Comparison of ENCODE assay signal across 8 cellular contexts in genomic region chr22:45504703-45505341, GRCh38. TPM values are rescaled to one million over a fixed set of nuclear protein-coding genes. Genes with fewer than 3 reads are reported as not detected.
DNase-seq lines count a peak whose midpoint lies in the region; ATAC-seq and TF ChIP-seq lines count a peak whose summit lies in the region.

No MANE protein-coding gene starts in this region.

- 2% methylated on average over 7 of the region's 18 CpGs; no CpG with 5 or more reads in 1 of the 2 experiments for WGBS in IMR-90 (ENCODE audit: extremely low coverage in 2 of 2, insufficient read length in 1 of 2), 2 experiments

- H4K91ac ChIP-seq in IMR-90 (ENCODE audit: insufficient read depth, low read depth, low read length), result peak overlapping the region; percentile 87

- peak overlapping the region; percentile 88 for H2AK5ac ChIP-seq in IMR-90 (ENCODE audit: low read depth, low read length)

- H4K8ac ChIP-seq in IMR-90 (ENCODE audit: low read depth in 2 of 2, low read length in 2 of 2), result peak overlapping the region; percentile 44 to 96

- peak overlapping the region; percentile 84 for H3K4me2 ChIP-seq in IMR-90 (ENCODE audit: low read depth, low read length)

- H3K56ac ChIP-seq in IMR-90 (ENCODE audit: extremely low read depth, insufficient read depth, low read length), result peak overlapping the region; percentile 82

- no TSS peak for BruUV-seq in IMR-90 (replicated peaks; lab: Mats Ljungman, UMichigan)

- peak overlapping the region; percentile 60; the same call in 2 of the 3 replicates for H2BK15ac ChIP-seq in IMR-90 (ENCODE audit: low read depth, low read length)

- peak; percentile 37 for DNase-seq in IMR-90
- no peak for DNase-seq in breast epithelium (ENCODE audit: low spot score in 2 of 2)
- no peak for DNase-seq in iPS-NIHi11 (ENCODE audit: low spot score)
- no peak for DNase-seq in DMS114 treated with DMSO at 0.1 percent for 48 hours (lab: John Stamatoyannopoulos, UW; ENCODE audit: unreplicated experiment)

- H2AFZ ChIP-seq in IMR-90 (replicated peaks; ENCODE audit: low read length, poor library complexity), result peak overlapping the region; percentile 82

- H3K9ac ChIP-seq in IMR-90 (ENCODE audit: low read depth, low read length) (peak overlapping the region; percentile 88), iPS-20b (ENCODE audit: low read depth, low read length) (peak overlapping the region; percentile 93), subcutaneous abdominal adipose tissue (ENCODE audit: low read length in 5 of 5) (peak overlapping the region in 1 of 5 donors; percentile 52)

- TF ChIP-seq CTCF in IMR-90 (conservative IDR thresholded peaks at IDR 0.05; ENCODE audit: low read depth, low read length) (no peak), breast epithelium (IDR thresholded peaks at IDR 0.05) (no peak)

- TF ChIP-seq POLR2A in IMR-90 (IDR thresholded peaks at IDR 0.05; ENCODE audit: low read depth, low read length), result no peak
- no peak for TF ChIP-seq POLR2A in breast epithelium (IDR thresholded peaks at IDR 0.05)

- H4K5ac ChIP-seq in IMR-90 (ENCODE audit: low read depth, low read length), result peak overlapping the region; percentile 58

- H3K9me3 ChIP-seq in IMR-90 (ENCODE audit: control insufficient read depth, insufficient read depth, low read length) (no peaks in the 10 kb centered on the region), breast epithelium (no peaks in the 10 kb centered on the region), iPS-20b (ENCODE audit: insufficient read depth, low read depth, low read length) (no peaks in the 10 kb centered on the region), subcutaneous abdominal adipose tissue (ENCODE audit: control insufficient read depth in 5 of 5, low read length in 5 of 5) (no peaks in the 10 kb centered on the region)

- in situ Hi-C loops in IMR-90 (cut with MboI; ENCODE audit: low sequenced_read_pairs), result loop anchor here (5.0 kb wide), 1 partner anchor 53 kb away; no protein-coding TSS in a partner anchor

- TF ChIP-seq RAD21 in IMR-90 (IDR thresholded peaks at IDR 0.05; ENCODE audit: low read length), result 0 out of 2 replicates have a peak, but pooled peaks have one; percentile 7

- H4K20me1 ChIP-seq in IMR-90 (ENCODE audit: insufficient read depth, low read length), result peaks cover 30% of the 10 kb centered on the region; the same call in 1 of the 2 replicates

- peak overlapping the region; percentile 95 for H3K14ac ChIP-seq in IMR-90 (replicated peaks; ENCODE audit: low read depth, low read length)

- dilution Hi-C loops in IMR-90 (cut with HindIII; ENCODE audit: low sequenced_read_pairs, unreplicated experiment), result no loop called here

- H3K27ac ChIP-seq in IMR-90 (ENCODE audit: insufficient read depth, low read length) (peak overlapping the region; percentile 90), breast epithelium (peak overlapping the region; percentile 79 to 85), iPS-20b (ENCODE audit: low read length) (peak overlapping the region; percentile 83), subcutaneous abdominal adipose tissue (ENCODE audit: low read depth, low read length) (no peak overlapping the region)

- POLR2A ChIA-PET in IMR-90 (lab: Charles Lee; ENCODE audit: unreplicated experiment), result no interaction called here

- peak overlapping the region; percentile 96 for H2AK9ac ChIP-seq in IMR-90 (replicated peaks; ENCODE audit: low read depth, low read length, poor library complexity)

- H3K9me1 ChIP-seq in IMR-90 (ENCODE audit: insufficient read depth, low read length), result peaks cover 10% of the 10 kb centered on the region

- H2BK120ac ChIP-seq in IMR-90 (ENCODE audit: low read depth, low read length), result peak overlapping the region; percentile 95

- ATAC-seq in IMR-90 (ENCODE audit: low read depth) (peak; percentile 31), HG03565 (IDR thresholded peaks at IDR 0.05; ENCODE audit: unreplicated experiment) (no peak), GM21423 (IDR thresholded peaks at IDR 0.05; ENCODE audit: unreplicated experiment) (no peak)

- H3K4me1 ChIP-seq in IMR-90 (ENCODE audit: control insufficient read depth, insufficient read depth, low read length) (peaks cover 13% of the 10 kb centered on the region), breast epithelium (peaks cover 0 to 4% of the 10 kb centered on the region in 2 donors), iPS-20b (ENCODE audit: insufficient read depth, low read length) (peaks cover 28% of the 10 kb centered on the region; the same call in 1 of the 2 replicates), subcutaneous abdominal adipose tissue (ENCODE audit: control insufficient read depth in 5 of 5, insufficient read depth in 5 of 5, low read length in 5 of 5) (peaks cover 0 to 28% (median 24%) of the 10 kb centered on the region in 5 donors)

- peak overlapping the region; percentile 54 for H2BK5ac ChIP-seq in IMR-90 (ENCODE audit: low read depth, low read length, poor library complexity, severe bottlenecking)

- H3K27me3 ChIP-seq in IMR-90 (ENCODE audit: control insufficient read depth, insufficient read depth, low read length), result no peaks in the 10 kb centered on the region
- peaks cover 0 to 11% of the 10 kb centered on the region in 2 donors for H3K27me3 ChIP-seq in breast epithelium
- no peaks in the 10 kb centered on the region; the same call in 1 of the 2 replicates for H3K27me3 ChIP-seq in iPS-20b (ENCODE audit: insufficient read depth, low read length)
- H3K27me3 ChIP-seq in subcutaneous abdominal adipose tissue (ENCODE audit: control insufficient read depth in 5 of 5, insufficient read depth in 4 of 5, low read length in 5 of 5), result peaks cover 22 to 54% (median 47%) of the 10 kb centered on the region in 5 donors

- H2BK20ac ChIP-seq in IMR-90 (ENCODE audit: low read depth, low read length), result peak overlapping the region; percentile 84

- peaks cover 17 to 68% of the 10 kb centered on the region in 2 experiments; a peak in 3 of 4 replicates for H3K79me1 ChIP-seq in IMR-90 (ENCODE audit: low read depth in 1 of 2, low read length in 2 of 2)

- peak overlapping the region; percentile 97 for H3K4ac ChIP-seq in IMR-90 (ENCODE audit: low read depth, low read length)

- peak overlapping the region; percentile 95 for H3K23ac ChIP-seq in IMR-90 (ENCODE audit: low read depth, low read length)

- CTCF ChIA-PET in IMR-90 (lab: Yijun Ruan, JAX), result interaction anchor here (1.0 to 1.7 kb wide), 4 partner anchors 44 to 49 kb away, joined by 3 to 8 read pairs (median 4); no protein-coding TSS in a partner anchor

- H3K18ac ChIP-seq in IMR-90 (ENCODE audit: low read depth, low read length), result peak overlapping the region; percentile 82

- H3K36me3 ChIP-seq in IMR-90 (ENCODE audit: control insufficient read depth, insufficient read depth, low read length) (peaks cover 25% of the 10 kb centered on the region; the same call in 1 of the 2 replicates), breast epithelium (no peaks in the 10 kb centered on the region), iPS-20b (ENCODE audit: insufficient read depth, low read depth, low read length) (no peaks in the 10 kb centered on the region), subcutaneous abdominal adipose tissue (ENCODE audit: control insufficient read depth in 5 of 5, insufficient read depth in 5 of 5, low read length in 5 of 5) (no peaks in the 10 kb centered on the region)

- H3K4me3 ChIP-seq in IMR-90 (ENCODE audit: insufficient read depth, low read depth, low read length) (peak overlapping the region; percentile 80), breast epithelium (peak overlapping the region; percentile 67 to 70 (median 70)), iPS-20b (ENCODE audit: low read length) (peak overlapping the region; percentile 90), subcutaneous abdominal adipose tissue (ENCODE audit: low read depth in 1 of 5, low read length in 5 of 5) (peak overlapping the region; percentile 2 to 68 (median 64))

- intact Hi-C loops in IMR-90 (cut with micrococcal nuclease), result loop anchor here (2.0 kb wide), 3 partner anchors 48 to 236 kb away; no protein-coding TSS in a partner anchor
- intact Hi-C loops in breast epithelium (cut with DNase I; ENCODE audit: low total_unique reads), result loop anchor here (5.0 kb wide), 1 partner anchor 1032 kb away; the partner anchor contains the start of gene CELSR1

TF ChIP-seq in IMR-90, 13 proteins besides CTCF, POLR2A, EP300 and RAD21 (continues in another document):
- TF ChIP-seq FOS (IDR thresholded peaks at IDR 0.05; ENCODE audit: low read depth, low read length) (no peak), RFX5 (IDR thresholded peaks at IDR 0.05; ENCODE audit: low read depth, low read length) (no peak), BHLHE40 (IDR thresholded peaks at IDR 0.05; ENCODE audit: low read depth, low read length) (no peak), RCOR1 (IDR thresholded peaks at IDR 0.05; ENCODE audit: insufficient replicate concordance, low read length) (no peak), MXI1 (IDR thresholded peaks at IDR 0.05; ENCODE audit: borderline replicate concordance, low read depth, low read length) (no peak), CEBPB (IDR thresholded peaks at IDR 0.05; ENCODE audit: low read depth, low read length) (no peak), CHD1 (IDR thresholded peaks at IDR 0.05; ENCODE audit: low read depth, low read length) (no peak), MAZ (IDR thresholded peaks at IDR 0.05; ENCODE audit: borderline replicate concordance, low read depth, low read length) (no peak), SMC3 (IDR thresholded peaks at IDR 0.05; ENCODE audit: low read depth, low read length) (no peak)
- TF ChIP-seq, protein P1, sequence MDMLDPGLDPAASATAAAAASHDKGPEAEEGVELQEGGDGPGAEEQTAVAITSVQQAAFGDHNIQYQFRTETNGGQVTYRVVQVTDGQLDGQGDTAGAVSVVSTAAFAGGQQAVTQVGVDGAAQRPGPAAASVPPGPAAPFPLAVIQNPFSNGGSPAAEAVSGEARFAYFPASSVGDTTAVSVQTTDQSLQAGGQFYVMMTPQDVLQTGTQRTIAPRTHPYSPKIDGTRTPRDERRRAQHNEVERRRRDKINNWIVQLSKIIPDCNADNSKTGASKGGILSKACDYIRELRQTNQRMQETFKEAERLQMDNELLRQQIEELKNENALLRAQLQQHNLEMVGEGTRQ (IDR thresholded peaks at IDR 0.05; ENCODE audit: low read depth, low read length), result no peak
- TF ChIP-seq, protein P2, sequence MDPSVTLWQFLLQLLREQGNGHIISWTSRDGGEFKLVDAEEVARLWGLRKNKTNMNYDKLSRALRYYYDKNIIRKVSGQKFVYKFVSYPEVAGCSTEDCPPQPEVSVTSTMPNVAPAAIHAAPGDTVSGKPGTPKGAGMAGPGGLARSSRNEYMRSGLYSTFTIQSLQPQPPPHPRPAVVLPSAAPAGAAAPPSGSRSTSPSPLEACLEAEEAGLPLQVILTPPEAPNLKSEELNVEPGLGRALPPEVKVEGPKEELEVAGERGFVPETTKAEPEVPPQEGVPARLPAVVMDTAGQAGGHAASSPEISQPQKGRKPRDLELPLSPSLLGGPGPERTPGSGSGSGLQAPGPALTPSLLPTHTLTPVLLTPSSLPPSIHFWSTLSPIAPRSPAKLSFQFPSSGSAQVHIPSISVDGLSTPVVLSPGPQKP (IDR thresholded peaks at IDR 0.05; ENCODE audit: borderline replicate concordance, low read depth, low read length), result no peak

RNA-seq across cellular contexts. Expression of gene FBLN1, which starts 2.1 kb away (rescaled TPM):
- total RNA-seq in IMR-90 (2012; rRNA removed) (11.3 and 11.4 TPM in 2 replicates), breast epithelium (100 to 1,000 TPM; 115 to 293 (median 267) TPM)
- 80.8 and 87.9 TPM in 2 replicates for polyA plus RNA-seq in IMR-90 (2012; rRNA removed)
- polyA plus RNA-seq in IMR-90 (2012; cell fraction: cytosol; rRNA removed), result 107 and 230 TPM in 2 replicates
- polyA plus RNA-seq in IMR-90 (2012; cell fraction: nucleus; rRNA removed; ENCODE audit: low replicate concordance), result 78.8 and 81.4 TPM in 2 replicates
